In the genomic region with DNA sequence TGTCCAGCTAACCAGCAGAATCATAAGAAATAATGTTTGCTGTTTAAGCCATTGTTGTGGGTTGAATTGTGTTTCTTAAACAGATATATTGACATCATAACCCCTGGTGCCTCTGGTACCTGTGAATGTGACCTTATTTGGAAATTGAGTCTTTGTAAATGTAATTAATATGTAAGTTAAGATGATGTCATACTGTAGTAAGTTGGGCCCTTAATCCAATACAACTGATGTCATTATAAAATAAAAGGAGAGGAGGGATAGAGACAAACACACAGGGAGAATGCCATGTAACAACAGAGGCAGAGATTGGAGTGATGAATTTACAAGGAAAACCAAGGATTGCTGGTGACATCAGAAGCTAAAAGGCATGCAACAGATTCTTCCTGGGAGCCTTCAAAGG, we compare ENCODE assay signal across 35 cellular contexts.
"Had no signal": no experiment of that assay in that cellular context is flagged by ENCODE, and none has a peak within 500 bp of the region (broad histone marks: within the 10 kb centered on the region; RNA-seq: fewer than 3 reads in every experiment).

No MANE protein-coding gene starts in this region.

- H3K9me3 ChIP-seq: MG63 had no signal

- H3K27me3 ChIP-seq: MG63 had no signal

- H3K4me3 ChIP-seq: MG63 had no signal

- H3K36me3 ChIP-seq: MG63 had no signal

- DNase-seq: Karpas-422, Kasumi-1, MG63, MM.1S, MV-4-11, NCI-H1048, NCI-H1092, NCI-H1092 treated with DMSO at 0.1 percent for 48 hours, NCI-H1105, NCI-H1105 treated with DMSO at 0.1 percent for 48 hours, NCI-H1417, NCI-H1417 treated with DMSO at 0.1 percent for 48 hours, NCI-H1436, NCI-H1436 treated with DMSO at 0.1 percent for 48 hours, NCI-H146, NCI-H1694, NCI-H1694 treated with DMSO at 0.1 percent for 48 hours, NCI-H187, NCI-H187 treated with DMSO at 0.1 percent for 48 hours, NCI-H1930, NCI-H2029, NCI-H2029 treated with DMSO at 0.1 percent for 48 hours, NCI-H2081, NCI-H2081 treated with DMSO at 0.1 percent for 48 hours, NCI-H2107, NCI-H2171, NCI-H2171 treated with DMSO at 0.1 percent for 48 hours, NCI-H2227 treated with DMSO at 0.1 percent for 48 hours, NCI-H226, NCI-H345, NCI-H446, NCI-H446 treated with DMSO at 0.1 percent for 48 hours, NCI-H510A, NCI-H510A treated with DMSO at 0.1 percent for 48 hours, NCI-H524 had no signal
